Comparison of ENCODE assay signal across 2 cellular contexts in genomic region chr19:54380897-54381296, GRCh38.
TF ChIP-seq lines count a peak whose summit lies in the region.

No MANE protein-coding gene starts in this region.

TF ChIP-seq in HEK293, 187 proteins besides CTCF, POLR2A, EP300 and RAD21:
- TF ChIP-seq ZNF623 (tag by site-specific recombination; IDR thresholded peaks at IDR 0.05) = peak; percentile 88
- TF ChIP-seq ZNF184 (tag by site-specific recombination; IDR thresholded peaks at IDR 0.05) = no peak

TF ChIP-seq in H1, 55 proteins besides CTCF, POLR2A, EP300 and RAD21:
- TF ChIP-seq SIN3A (conservative IDR thresholded peaks at IDR 0.05 in 1 of 2, IDR thresholded peaks at IDR 0.05 in 1 of 2; ENCODE audit: low read depth in 1 of 2, low read length in 2 of 2) = no peak
- no peak for TF ChIP-seq NRF1 (IDR thresholded peaks at IDR 0.05; ENCODE audit: low read depth, low read length)
- no peak for TF ChIP-seq CEBPB (IDR thresholded peaks at IDR 0.05; ENCODE audit: low read depth, low read length)
- TF ChIP-seq KDM1A (IDR thresholded peaks at IDR 0.05; ENCODE audit: borderline replicate concordance, low read length) = 0 out of 2 replicates have a peak, but pooled peaks have one; percentile 30
